1 cellular context compared by ENCODE assay signal in the genomic region with DNA sequence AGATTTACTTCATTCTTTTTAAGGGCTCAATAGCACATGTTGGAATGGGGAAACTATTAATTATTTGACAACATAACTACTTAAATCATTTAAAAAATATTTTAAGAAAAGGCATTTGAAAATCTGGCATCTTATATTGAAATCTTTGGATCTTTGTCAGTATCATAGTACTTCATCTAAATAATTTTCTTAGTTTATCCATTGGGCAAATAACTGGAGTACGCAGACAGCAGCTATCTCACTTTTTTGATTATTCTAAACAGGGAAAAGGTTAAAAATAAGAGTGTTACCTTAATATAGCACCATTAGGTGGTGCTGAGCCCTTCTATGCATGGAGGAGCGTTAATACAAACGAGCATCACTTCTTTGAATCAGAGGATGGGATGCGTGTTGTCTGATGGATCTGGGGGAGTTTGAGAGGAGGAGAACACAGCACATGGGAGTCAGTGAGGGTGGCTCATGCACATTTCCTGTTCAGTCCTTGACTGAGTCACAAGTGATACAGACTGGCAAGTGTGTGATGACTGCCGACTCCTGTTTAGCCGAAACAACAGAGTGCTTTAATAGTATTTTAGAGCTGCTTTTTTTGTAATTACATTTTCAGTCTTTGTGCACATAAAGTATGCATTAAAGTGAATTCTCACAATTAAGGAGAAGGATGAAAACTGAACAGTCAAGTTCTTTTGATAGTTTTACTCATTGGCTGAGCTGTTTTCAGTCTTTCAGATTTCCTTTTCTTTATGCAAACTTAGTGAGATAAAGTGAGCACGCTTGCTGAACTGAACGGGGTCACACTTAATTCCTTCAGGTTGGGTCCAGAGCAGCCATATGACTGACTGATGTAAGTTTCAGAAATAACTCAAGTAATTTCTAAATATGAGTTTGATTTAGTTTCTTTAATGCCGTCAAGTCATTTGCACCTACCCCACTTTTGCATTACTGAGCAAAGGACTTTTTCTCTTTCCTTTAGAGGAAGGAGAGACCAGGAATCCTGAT.
TF ChIP-seq lines count a peak whose summit lies in the region.

No MANE protein-coding gene starts in this region.

TF ChIP-seq in H1, 55 proteins besides CTCF, POLR2A, EP300 and RAD21 (continued from another document):
- TF ChIP-seq, protein P1, sequence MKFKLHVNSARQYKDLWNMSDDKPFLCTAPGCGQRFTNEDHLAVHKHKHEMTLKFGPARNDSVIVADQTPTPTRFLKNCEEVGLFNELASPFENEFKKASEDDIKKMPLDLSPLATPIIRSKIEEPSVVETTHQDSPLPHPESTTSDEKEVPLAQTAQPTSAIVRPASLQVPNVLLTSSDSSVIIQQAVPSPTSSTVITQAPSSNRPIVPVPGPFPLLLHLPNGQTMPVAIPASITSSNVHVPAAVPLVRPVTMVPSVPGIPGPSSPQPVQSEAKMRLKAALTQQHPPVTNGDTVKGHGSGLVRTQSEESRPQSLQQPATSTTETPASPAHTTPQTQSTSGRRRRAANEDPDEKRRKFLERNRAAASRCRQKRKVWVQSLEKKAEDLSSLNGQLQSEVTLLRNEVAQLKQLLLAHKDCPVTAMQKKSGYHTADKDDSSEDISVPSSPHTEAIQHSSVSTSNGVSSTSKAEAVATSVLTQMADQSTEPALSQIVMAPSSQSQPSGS (IDR thresholded peaks at IDR 0.05; ENCODE audit: low read length): no peak
- no peak for TF ChIP-seq NRF1 (IDR thresholded peaks at IDR 0.05; ENCODE audit: low read depth, low read length)
- TF ChIP-seq KDM1A (IDR thresholded peaks at IDR 0.05; ENCODE audit: borderline replicate concordance, low read length): no peak
- TF ChIP-seq SUZ12 (IDR thresholded peaks at IDR 0.05; ENCODE audit: low read length): no peak
- no peak for TF ChIP-seq SIRT6 (IDR thresholded peaks at IDR 0.05; ENCODE audit: low read length)
- no peak for TF ChIP-seq PHF8 (conservative IDR thresholded peaks at IDR 0.05; ENCODE audit: low read depth, low read length)
